34 cellular contexts compared by ENCODE assay signal in the genomic region with DNA sequence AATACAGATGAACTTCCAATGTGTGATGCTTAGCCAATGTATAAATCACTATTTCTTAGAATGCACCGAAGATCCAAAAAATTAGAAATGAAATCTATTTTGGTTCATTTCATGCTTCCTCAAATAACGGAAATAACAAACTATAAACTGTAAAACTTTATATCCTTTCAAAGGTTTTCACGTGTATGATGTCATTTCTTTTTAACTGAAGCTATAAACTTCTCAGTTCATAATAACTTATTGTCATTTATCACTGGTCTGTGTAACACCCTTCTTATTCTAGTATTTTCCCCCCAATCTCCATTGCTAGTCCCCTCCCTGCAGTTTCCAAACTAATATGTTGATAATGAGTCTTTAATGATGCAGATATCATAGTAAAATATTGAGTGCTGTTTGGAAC. TPM values are rescaled to one million over a fixed set of nuclear protein-coding genes. Genes with fewer than 3 reads are reported as not detected.
"Had no signal": no experiment of that assay in that cellular context is flagged by ENCODE, and none has a peak within 500 bp of the region (broad histone marks: within the 10 kb centered on the region; RNA-seq: fewer than 3 reads in every experiment).

No MANE protein-coding gene starts in this region.

- ATAC-seq: activated naive CD4-positive, alpha-beta T cell treated with anti-CD3 and anti-CD28 coated beads, Interleukin-2, amount 50 U/mL, for 72 hours; activated naive CD8-positive, alpha-beta T cell treated with anti-CD3 and anti-CD28 coated beads, Interleukin-2, amount 50 U/mL, for 24 hours; activated T-cell treated with anti-CD3 and anti-CD28 coated beads, Interleukin-2, amount 50 U/mL, for 4 hours; activated T-cell treated with anti-CD3 and anti-CD28 coated beads, Interleukin-2, amount 50 U/mL, for 72 hours; activated T-helper 17 cell treated with anti-CD3 and anti-CD28 coated beads, Interleukin-2, amount 50 U/mL, for 72 hours; body of pancreas had no signal

- H3K4me1 ChIP-seq: adrenal gland, ascending aorta, body of pancreas, breast epithelium had no signal

- H3K9me3 ChIP-seq: adrenal gland, ascending aorta, body of pancreas, breast epithelium had no signal

- H3K4me3 ChIP-seq: adrenal gland, ascending aorta, body of pancreas, breast epithelium, cardiac muscle cell had no signal

- DNase-seq: activated effector memory CD4-positive, alpha-beta T cell treated with anti-CD3 and anti-CD28 coated beads, Interleukin-2, amount 50 U/mL, for 16 hours; activated effector memory CD4-positive, alpha-beta T cell treated with Interleukin-2 at 50 U/mL for 16 hours; activated gamma-delta T cell; activated gamma-delta T cell treated with Interleukin-2 at 50 U/mL for 16 hours; activated naive CD4-positive, alpha-beta T cell; activated naive CD4-positive, alpha-beta T cell treated with anti-CD3 and anti-CD28 coated beads for 36 hours; activated naive CD4-positive, alpha-beta T cell treated with anti-CD3 and anti-CD28 coated beads, Interleukin-2, amount 10 ng/mL, durations not matched to agents 7 days and 5 days; activated naive CD4-positive, alpha-beta T cell treated with anti-CD3 and anti-CD28 coated beads, Interleukin-2, amount 50 U/mL, for 16 hours; activated naive CD4-positive, alpha-beta T cell treated with Interleukin-2 at 50 U/mL for 16 hours; activated naive CD8-positive, alpha-beta T cell treated with anti-CD3 and anti-CD28 coated beads for 36 hours; activated naive CD8-positive, alpha-beta T cell treated with anti-CD3 and anti-CD28 coated beads, Interleukin-2, amount 10 ng/mL, durations not matched to agents 7 days and 5 days; activated naive CD8-positive, alpha-beta T cell treated with anti-CD3 and anti-CD28 coated beads, Interleukin-2, amount 50 U/mL, for 24 hours; activated T-cell treated with anti-CD3 and anti-CD28 coated beads, Interleukin-2, amount 50 U/mL, for 1 hour; activated T-cell treated with anti-CD3 and anti-CD28 coated beads, Interleukin-2, amount 50 U/mL, for 24 hours; activated T-cell treated with anti-CD3 and anti-CD28 coated beads, Interleukin-2, amount 50 U/mL, for 4 hours; activated T-cell treated with anti-CD3 and anti-CD28 coated beads, Interleukin-2, amount 50 U/mL, for 48 hours; activated T-cell treated with anti-CD3 and anti-CD28 coated beads, Interleukin-2, amount 50 U/mL, for 72 hours; adrenal gland; amniotic stem cell; amygdala; anterior cingulate cortex; aorta; body of pancreas; brain microvascular endothelial cell; central memory CD4-positive, alpha-beta T cell; cerebellar nuclear complex had no signal

- H3K27me3 ChIP-seq: adrenal gland, ascending aorta, brain microvascular endothelial cell had no signal

- H3K36me3 ChIP-seq: adrenal gland, ascending aorta, brain microvascular endothelial cell, breast epithelium, cardiac muscle cell had no signal

- FAIRE-seq: astrocyte, bronchial epithelial cell had no signal

- H3K27ac ChIP-seq: adrenal gland, ascending aorta, body of pancreas, brain microvascular endothelial cell, breast epithelium, cardiac muscle cell had no signal

RNA-seq across cellular contexts. Expression of a gene that starts 36.4 kb away (rescaled TPM):
- total RNA-seq: activated naive CD4-positive, alpha-beta T cell treated with anti-CD3 and anti-CD28 coated beads for 36 hours; activated naive CD4-positive, alpha-beta T cell treated with anti-CD3 and anti-CD28 coated beads, Interleukin-2, amount 50 U/mL, for 72 hours; activated naive CD8-positive, alpha-beta T cell treated with anti-CD3 and anti-CD28 coated beads for 36 hours; activated naive CD8-positive, alpha-beta T cell treated with anti-CD3 and anti-CD28 coated beads, Interleukin-2, amount 10 ng/mL, durations not matched to agents 7 days and 5 days; activated T-cell treated with anti-CD3 and anti-CD28 coated beads, Interleukin-2, amount 50 U/mL, for 4 hours; activated T-cell treated with anti-CD3 and anti-CD28 coated beads, Interleukin-2, amount 50 U/mL, for 72 hours; activated T-helper 17 cell treated with anti-CD3 and anti-CD28 coated beads, Interleukin-2, amount 50 U/mL, for 72 hours; cardiac muscle cell; chondrocyte had no signal
- polyA plus RNA-seq: cardiac muscle cell had no signal
